14 cellular contexts compared by ENCODE assay signal in genomic region chr2:178800510-178800909, GRCh38. TPM values are rescaled to one million over a fixed set of nuclear protein-coding genes. Genes with fewer than 3 reads are reported as not detected.
A peak's percentile ranks its signal among the peaks of the same experiment; 100 is the strongest.
DNase-seq lines count a peak whose midpoint lies in the region; ATAC-seq and TF ChIP-seq lines count a peak whose summit lies in the region.
"Had no signal": no experiment of that assay in that cellular context is flagged by ENCODE, and none has a peak within 500 bp of the region (broad histone marks: within the 10 kb centered on the region; RNA-seq: fewer than 3 reads in every experiment).

No MANE protein-coding gene starts in this region.

- no peaks in the 10 kb centered on the region for H3K36me3 ChIP-seq in neural progenitor cell

- H3K4me1 ChIP-seq in neural progenitor cell = peaks cover 5% of the 10 kb centered on the region

- no peaks in the 10 kb centered on the region for H3K79me2 ChIP-seq in neural progenitor cell (ENCODE audit: low read depth)

- no peak overlapping the region for H3K4me3 Mint-ChIP-seq in neural progenitor cell
- H3K4me3 Mint-ChIP-seq in activated CD4-positive, alpha-beta memory T cell treated with anti-CD3 and anti-CD28 coated beads for 36 hours = no peak overlapping the region
- H3K4me3 Mint-ChIP-seq: B cell; CD4-positive, alpha-beta T cell; H9 had no signal

- H3K27me3 Mint-ChIP-seq in neural progenitor cell (ENCODE audit: insufficient read depth, low read depth) = no peaks in the 10 kb centered on the region
- no peaks in the 10 kb centered on the region for H3K27me3 Mint-ChIP-seq in activated CD4-positive, alpha-beta memory T cell treated with anti-CD3 and anti-CD28 coated beads for 36 hours
- H3K27me3 Mint-ChIP-seq: B cell; CD4-positive, alpha-beta T cell had no signal

- no peaks in the 10 kb centered on the region for H3F3A ChIP-seq in neural progenitor cell (ENCODE audit: low read depth)

- H3K4me3 ChIP-seq in neural progenitor cell = no peak overlapping the region

- CTCF ChIA-PET in activated CD4-positive, alpha-beta memory T cell treated with anti-CD3 and anti-CD28 coated beads for 36 hours (lab: Charles Lee) = interaction anchor here (0.8 kb wide), 1 partner anchor 39 kb away, joined by 3 read pairs; no protein-coding TSS in a partner anchor

- POLR2A ChIA-PET in activated CD4-positive, alpha-beta memory T cell treated with anti-CD3 and anti-CD28 coated beads for 36 hours (lab: Charles Lee) = no interaction called here

- no peak overlapping the region for H3K4me2 ChIP-seq in neural progenitor cell

- peak overlapping the region; percentile 6 for H2AFZ ChIP-seq in neural progenitor cell (replicated peaks)

- H3K27me3 ChIP-seq in neural progenitor cell = no peaks in the 10 kb centered on the region

- H3K9me3 Mint-ChIP-seq in neural progenitor cell = peaks cover 6% of the 10 kb centered on the region
- no peaks in the 10 kb centered on the region for H3K9me3 Mint-ChIP-seq in activated CD4-positive, alpha-beta memory T cell treated with anti-CD3 and anti-CD28 coated beads for 36 hours
- H3K9me3 Mint-ChIP-seq: CD4-positive, alpha-beta T cell; H9 had no signal

- H3K27ac ChIP-seq in neural progenitor cell = no peak overlapping the region

- no peak for TF ChIP-seq CTCF in neural progenitor cell (IDR thresholded peaks at IDR 0.05)

- no peaks in the 10 kb centered on the region for H3K36me3 Mint-ChIP-seq in neural progenitor cell
- no peaks in the 10 kb centered on the region for H3K36me3 Mint-ChIP-seq in activated CD4-positive, alpha-beta memory T cell treated with anti-CD3 and anti-CD28 coated beads for 36 hours

- no peak overlapping the region for H3K9ac ChIP-seq in neural progenitor cell

- H3K9me3 ChIP-seq in neural progenitor cell (ENCODE audit: low read depth) = no peaks in the 10 kb centered on the region

- peaks cover 3% of the 10 kb centered on the region for H3K4me1 Mint-ChIP-seq in neural progenitor cell
- no peaks in the 10 kb centered on the region for H3K4me1 Mint-ChIP-seq in activated CD4-positive, alpha-beta memory T cell treated with anti-CD3 and anti-CD28 coated beads for 36 hours (ENCODE audit: low read depth)
- H3K4me1 Mint-ChIP-seq: B cell had no signal

- DNase-seq in Right ventricle myocardium superior (no peak), left cardiac atrium (no peak), neural progenitor cell (ENCODE audit: low spot score) (no peak), midbrain (lab: John Stamatoyannopoulos, UW) (no peak)
- DNase-seq in stimulated activated CD4-positive, alpha-beta T cell treated with anti-CD3 and anti-CD28 coated beads, Interleukin-12 subunit alpha, Interleukin-12 subunit beta, amount 100 ng/mL, for 4 hours = no peak
- DNase-seq in activated CD4-positive, alpha-beta memory T cell treated with anti-CD3 and anti-CD28 coated beads for 36 hours = no peak
- DNase-seq: C1 segment of cervical spinal cord; CD4-positive, alpha-beta T cell; DMS79 treated with DMSO at 0.1 percent for 48 hours; EL; GOT3; H9 had no signal

- peak; percentile 62 for ATAC-seq in Right ventricle myocardium superior (ENCODE audit: poor library complexity)
- peak; percentile 15 to 37 for ATAC-seq in left cardiac atrium
- no peak for ATAC-seq in HG02642 (IDR thresholded peaks at IDR 0.05; ENCODE audit: poor library complexity, unreplicated experiment)

- no peaks in the 10 kb centered on the region for H4K20me1 ChIP-seq in neural progenitor cell (ENCODE audit: low read depth)

- H3K27ac Mint-ChIP-seq in neural progenitor cell = no peak overlapping the region
- no peak overlapping the region for H3K27ac Mint-ChIP-seq in activated CD4-positive, alpha-beta memory T cell treated with anti-CD3 and anti-CD28 coated beads for 36 hours
- H3K27ac Mint-ChIP-seq: B cell; CD4-positive, alpha-beta T cell; H9 had no signal

- intact Hi-C loops in Right ventricle myocardium superior (cut with DNase I) = loop anchor here (10.0 kb wide), 1 partner anchor 54 kb away; no protein-coding TSS in a partner anchor
- intact Hi-C loops in left cardiac atrium (cut with DNase I) = loop anchor here in 1 of 2 donors (10.0 kb wide), 1 partner anchor 64 kb away; no protein-coding TSS in a partner anchor
- intact Hi-C loops in activated CD4-positive, alpha-beta memory T cell treated with anti-CD3 and anti-CD28 coated beads for 36 hours (cut with micrococcal nuclease) = no loop called here

RNA-seq across cellular contexts. Expression of gene TTN, which starts 6.7 kb away (rescaled TPM):
- total RNA-seq in Right ventricle myocardium superior = 3,113 TPM
- 1,000 to 10,000 TPM; 1,545 to 1,612 TPM for total RNA-seq in left cardiac atrium
- 0.53 and 1.3 TPM in 2 replicates for total RNA-seq in neural progenitor cell (ENCODE audit: low replicate concordance)
- total RNA-seq in activated CD4-positive, alpha-beta memory T cell treated with anti-CD3 and anti-CD28 coated beads for 36 hours = 1 to 10 TPM in 1 of 2 experiments, under 1 TPM in 1; 0.73 to 1.2 TPM

Comparison
In these comparisons a context has a peak if more than half of its experiments do, and no peak if none do; other contexts are left out.
1. RNA of gene TTN, which starts 6.7 kb away (total RNA-seq): 3,113 TPM in Right ventricle myocardium superior (single experiment) and 1,545 to 1,612 TPM in left cardiac atrium; 0.53 to 1.3 TPM in neural progenitor cell and 0.73 to 1.2 TPM in activated CD4-positive, alpha-beta memory T cell treated with anti-CD3 and anti-CD28 coated beads for 36 hours; every median in the first group is over 100 times any median in the second.